Comparison of ENCODE assay signal across 1 cellular context in the genomic region with DNA sequence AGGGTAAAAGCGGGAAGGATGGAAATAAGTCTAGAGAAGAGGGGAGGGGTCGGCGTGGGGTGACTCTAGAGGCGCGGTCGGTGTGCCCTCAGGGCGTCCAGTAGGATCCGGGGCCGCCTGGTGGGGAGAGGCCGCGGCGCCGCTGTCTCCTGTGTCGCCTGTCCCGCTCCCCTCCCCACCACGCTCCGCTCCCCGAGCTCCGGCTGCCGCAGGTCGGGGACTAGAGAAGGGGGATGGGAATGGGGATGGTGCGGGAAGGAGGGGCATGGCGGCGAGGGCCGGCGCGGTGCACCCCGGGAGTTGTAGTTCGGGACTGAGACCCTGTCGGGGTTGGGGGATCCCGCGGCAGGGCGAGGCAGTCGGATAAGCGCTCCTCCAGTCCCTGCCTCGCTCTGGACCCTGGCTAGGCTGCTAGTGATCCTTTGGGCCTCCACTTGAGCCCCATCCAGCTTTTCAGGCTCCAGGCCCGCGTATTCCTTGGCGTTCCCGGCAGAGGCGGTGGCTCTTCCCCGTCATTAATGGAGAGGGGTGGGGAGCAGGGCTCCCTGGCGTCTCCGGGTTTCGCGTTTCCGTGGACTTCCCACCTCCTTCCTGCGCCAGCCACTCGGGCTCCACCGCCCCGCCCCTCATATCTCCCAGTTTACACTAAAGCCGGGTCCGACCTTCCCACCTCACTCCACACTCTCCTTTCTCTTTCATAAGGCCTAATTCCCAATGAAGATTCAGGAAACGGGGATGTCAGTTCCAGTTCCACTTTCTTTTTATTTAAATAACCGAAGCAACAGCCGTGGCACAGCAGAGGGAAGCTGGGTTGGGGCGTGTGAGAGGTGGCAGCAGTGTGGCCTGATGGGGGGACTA.
TF ChIP-seq lines count a peak whose summit lies in the region.

A gene with protein sequence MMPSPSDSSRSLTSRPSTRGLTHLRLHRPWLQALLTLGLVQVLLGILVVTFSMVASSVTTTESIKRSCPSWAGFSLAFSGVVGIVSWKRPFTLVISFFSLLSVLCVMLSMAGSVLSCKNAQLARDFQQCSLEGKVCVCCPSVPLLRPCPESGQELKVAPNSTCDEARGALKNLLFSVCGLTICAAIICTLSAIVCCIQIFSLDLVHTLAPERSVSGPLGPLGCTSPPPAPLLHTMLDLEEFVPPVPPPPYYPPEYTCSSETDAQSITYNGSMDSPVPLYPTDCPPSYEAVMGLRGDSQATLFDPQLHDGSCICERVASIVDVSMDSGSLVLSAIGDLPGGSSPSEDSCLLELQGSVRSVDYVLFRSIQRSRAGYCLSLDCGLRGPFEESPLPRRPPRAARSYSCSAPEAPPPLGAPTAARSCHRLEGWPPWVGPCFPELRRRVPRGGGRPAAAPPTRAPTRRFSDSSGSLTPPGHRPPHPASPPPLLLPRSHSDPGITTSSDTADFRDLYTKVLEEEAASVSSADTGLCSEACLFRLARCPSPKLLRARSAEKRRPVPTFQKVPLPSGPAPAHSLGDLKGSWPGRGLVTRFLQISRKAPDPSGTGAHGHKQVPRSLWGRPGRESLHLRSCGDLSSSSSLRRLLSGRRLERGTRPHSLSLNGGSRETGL (minus strand): TSS at position 241 of the 858 bp plus-strand sequence. CDS start 606 bp downstream, outside the sequence.

TF ChIP-seq in SK-N-SH, 30 proteins besides CTCF, POLR2A, EP300 and RAD21 (continued from another document):
- TF ChIP-seq, protein P1, sequence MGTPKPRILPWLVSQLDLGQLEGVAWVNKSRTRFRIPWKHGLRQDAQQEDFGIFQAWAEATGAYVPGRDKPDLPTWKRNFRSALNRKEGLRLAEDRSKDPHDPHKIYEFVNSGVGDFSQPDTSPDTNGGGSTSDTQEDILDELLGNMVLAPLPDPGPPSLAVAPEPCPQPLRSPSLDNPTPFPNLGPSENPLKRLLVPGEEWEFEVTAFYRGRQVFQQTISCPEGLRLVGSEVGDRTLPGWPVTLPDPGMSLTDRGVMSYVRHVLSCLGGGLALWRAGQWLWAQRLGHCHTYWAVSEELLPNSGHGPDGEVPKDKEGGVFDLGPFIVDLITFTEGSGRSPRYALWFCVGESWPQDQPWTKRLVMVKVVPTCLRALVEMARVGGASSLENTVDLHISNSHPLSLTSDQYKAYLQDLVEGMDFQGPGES (IDR thresholded peaks at IDR 0.05; ENCODE audit: low read depth, low read length): no peak
- TF ChIP-seq, protein P2, sequence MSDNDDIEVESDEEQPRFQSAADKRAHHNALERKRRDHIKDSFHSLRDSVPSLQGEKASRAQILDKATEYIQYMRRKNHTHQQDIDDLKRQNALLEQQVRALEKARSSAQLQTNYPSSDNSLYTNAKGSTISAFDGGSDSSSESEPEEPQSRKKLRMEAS (IDR thresholded peaks at IDR 0.05; ENCODE audit: low read depth): 0 out of 2 replicates have a peak, but pooled peaks have one; percentile 26
- TF ChIP-seq FOXM1 (IDR thresholded peaks at IDR 0.05; ENCODE audit: low read depth) (no peak), TEAD4 (IDR thresholded peaks at IDR 0.05; ENCODE audit: borderline replicate concordance, insufficient read depth) (no peak), CHD2 (IDR thresholded peaks at IDR 0.05; ENCODE audit: low read length, partially characterized antibody) (peak; percentile 93), NRF1 (IDR thresholded peaks at IDR 0.05; ENCODE audit: low read depth, low read length) (peak; percentile 34), POLR2AphosphoS5 (IDR thresholded peaks at IDR 0.05; ENCODE audit: low read depth, low read length) (peak; percentile 92), GABPA (IDR thresholded peaks at IDR 0.05; ENCODE audit: low read depth) (peak; percentile 30), ELF1 (IDR thresholded peaks at IDR 0.05) (no peak), RXRA (IDR thresholded peaks at IDR 0.05; ENCODE audit: borderline replicate concordance, low read depth) (no peak), RCOR1 (IDR thresholded peaks at IDR 0.05; ENCODE audit: low read length) (no peak), YY1 (IDR thresholded peaks at IDR 0.05; ENCODE audit: low read depth) (peak; percentile 87), EZH2phosphoT487 (IDR thresholded peaks at IDR 0.05; ENCODE audit: borderline replicate concordance, low read depth) (no peak), JUND (IDR thresholded peaks at IDR 0.05) (no peak), TCF12 (IDR thresholded peaks at IDR 0.05) (peak; percentile 14; the same call in 1 of the 2 replicates), FOSL2 (IDR thresholded peaks at IDR 0.05; ENCODE audit: borderline replicate concordance, low read depth) (no peak), SIN3A (IDR thresholded peaks at IDR 0.05; ENCODE audit: borderline replicate concordance, low read depth, low read length) (peak; percentile 81), SMC3 (IDR thresholded peaks at IDR 0.05; ENCODE audit: low read depth, low read length) (no peak; the same call in 1 of the 2 replicates)
- TF ChIP-seq, protein P3, sequence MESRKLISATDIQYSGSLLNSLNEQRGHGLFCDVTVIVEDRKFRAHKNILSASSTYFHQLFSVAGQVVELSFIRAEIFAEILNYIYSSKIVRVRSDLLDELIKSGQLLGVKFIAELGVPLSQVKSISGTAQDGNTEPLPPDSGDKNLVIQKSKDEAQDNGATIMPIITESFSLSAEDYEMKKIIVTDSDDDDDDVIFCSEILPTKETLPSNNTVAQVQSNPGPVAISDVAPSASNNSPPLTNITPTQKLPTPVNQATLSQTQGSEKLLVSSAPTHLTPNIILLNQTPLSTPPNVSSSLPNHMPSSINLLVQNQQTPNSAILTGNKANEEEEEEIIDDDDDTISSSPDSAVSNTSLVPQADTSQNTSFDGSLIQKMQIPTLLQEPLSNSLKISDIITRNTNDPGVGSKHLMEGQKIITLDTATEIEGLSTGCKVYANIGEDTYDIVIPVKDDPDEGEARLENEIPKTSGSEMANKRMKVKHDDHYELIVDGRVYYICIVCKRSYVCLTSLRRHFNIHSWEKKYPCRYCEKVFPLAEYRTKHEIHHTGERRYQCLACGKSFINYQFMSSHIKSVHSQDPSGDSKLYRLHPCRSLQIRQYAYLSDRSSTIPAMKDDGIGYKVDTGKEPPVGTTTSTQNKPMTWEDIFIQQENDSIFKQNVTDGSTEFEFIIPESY (IDR thresholded peaks at IDR 0.05; ENCODE audit: borderline replicate concordance, low read depth): no peak
- TF ChIP-seq, protein P4, sequence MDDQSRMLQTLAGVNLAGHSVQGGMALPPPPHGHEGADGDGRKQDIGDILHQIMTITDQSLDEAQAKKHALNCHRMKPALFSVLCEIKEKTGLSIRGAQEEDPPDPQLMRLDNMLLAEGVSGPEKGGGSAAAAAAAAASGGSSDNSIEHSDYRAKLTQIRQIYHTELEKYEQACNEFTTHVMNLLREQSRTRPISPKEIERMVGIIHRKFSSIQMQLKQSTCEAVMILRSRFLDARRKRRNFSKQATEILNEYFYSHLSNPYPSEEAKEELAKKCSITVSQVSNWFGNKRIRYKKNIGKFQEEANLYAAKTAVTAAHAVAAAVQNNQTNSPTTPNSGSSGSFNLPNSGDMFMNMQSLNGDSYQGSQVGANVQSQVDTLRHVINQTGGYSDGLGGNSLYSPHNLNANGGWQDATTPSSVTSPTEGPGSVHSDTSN (IDR thresholded peaks at IDR 0.05): 0 out of 2 replicates have a peak, but pooled peaks have one; percentile 11
- TF ChIP-seq, protein P5, sequence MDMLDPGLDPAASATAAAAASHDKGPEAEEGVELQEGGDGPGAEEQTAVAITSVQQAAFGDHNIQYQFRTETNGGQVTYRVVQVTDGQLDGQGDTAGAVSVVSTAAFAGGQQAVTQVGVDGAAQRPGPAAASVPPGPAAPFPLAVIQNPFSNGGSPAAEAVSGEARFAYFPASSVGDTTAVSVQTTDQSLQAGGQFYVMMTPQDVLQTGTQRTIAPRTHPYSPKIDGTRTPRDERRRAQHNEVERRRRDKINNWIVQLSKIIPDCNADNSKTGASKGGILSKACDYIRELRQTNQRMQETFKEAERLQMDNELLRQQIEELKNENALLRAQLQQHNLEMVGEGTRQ (IDR thresholded peaks at IDR 0.05; ENCODE audit: borderline replicate concordance, low read depth, low read length): no peak
- TF ChIP-seq, protein P6, sequence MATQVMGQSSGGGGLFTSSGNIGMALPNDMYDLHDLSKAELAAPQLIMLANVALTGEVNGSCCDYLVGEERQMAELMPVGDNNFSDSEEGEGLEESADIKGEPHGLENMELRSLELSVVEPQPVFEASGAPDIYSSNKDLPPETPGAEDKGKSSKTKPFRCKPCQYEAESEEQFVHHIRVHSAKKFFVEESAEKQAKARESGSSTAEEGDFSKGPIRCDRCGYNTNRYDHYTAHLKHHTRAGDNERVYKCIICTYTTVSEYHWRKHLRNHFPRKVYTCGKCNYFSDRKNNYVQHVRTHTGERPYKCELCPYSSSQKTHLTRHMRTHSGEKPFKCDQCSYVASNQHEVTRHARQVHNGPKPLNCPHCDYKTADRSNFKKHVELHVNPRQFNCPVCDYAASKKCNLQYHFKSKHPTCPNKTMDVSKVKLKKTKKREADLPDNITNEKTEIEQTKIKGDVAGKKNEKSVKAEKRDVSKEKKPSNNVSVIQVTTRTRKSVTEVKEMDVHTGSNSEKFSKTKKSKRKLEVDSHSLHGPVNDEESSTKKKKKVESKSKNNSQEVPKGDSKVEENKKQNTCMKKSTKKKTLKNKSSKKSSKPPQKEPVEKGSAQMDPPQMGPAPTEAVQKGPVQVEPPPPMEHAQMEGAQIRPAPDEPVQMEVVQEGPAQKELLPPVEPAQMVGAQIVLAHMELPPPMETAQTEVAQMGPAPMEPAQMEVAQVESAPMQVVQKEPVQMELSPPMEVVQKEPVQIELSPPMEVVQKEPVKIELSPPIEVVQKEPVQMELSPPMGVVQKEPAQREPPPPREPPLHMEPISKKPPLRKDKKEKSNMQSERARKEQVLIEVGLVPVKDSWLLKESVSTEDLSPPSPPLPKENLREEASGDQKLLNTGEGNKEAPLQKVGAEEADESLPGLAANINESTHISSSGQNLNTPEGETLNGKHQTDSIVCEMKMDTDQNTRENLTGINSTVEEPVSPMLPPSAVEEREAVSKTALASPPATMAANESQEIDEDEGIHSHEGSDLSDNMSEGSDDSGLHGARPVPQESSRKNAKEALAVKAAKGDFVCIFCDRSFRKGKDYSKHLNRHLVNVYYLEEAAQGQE (IDR thresholded peaks at IDR 0.05; ENCODE audit: low read depth, low read length): peak; percentile 32; the same call in 1 of the 2 replicates
